Comparison of ENCODE assay signal across 9 cellular contexts in genomic region chr3:20038679-20039078, GRCh38. TPM values are rescaled to one million over a fixed set of nuclear protein-coding genes. Genes with fewer than 3 reads are reported as not detected.
DNase-seq lines count a peak whose midpoint lies in the region; ATAC-seq, FAIRE-seq and TF ChIP-seq lines count a peak whose summit lies in the region.
"Had no signal": no experiment of that assay in that cellular context is flagged by ENCODE, and none has a peak within 500 bp of the region (broad histone marks: within the 10 kb centered on the region; RNA-seq: fewer than 3 reads in every experiment).

No MANE protein-coding gene starts in this region.

- no peaks in the 10 kb centered on the region for H3K9me3 ChIP-seq in A549
- no peaks in the 10 kb centered on the region for H3K9me3 ChIP-seq in breast epithelium
- H3K9me3 ChIP-seq in naive thymus-derived CD4-positive, alpha-beta T cell (ENCODE audit: control insufficient read depth in 2 of 3, low read length in 3 of 3), result no peaks in the 10 kb centered on the region

- H3K4me2 ChIP-seq in A549, result peak overlapping the region; percentile 93; the same call in 2 of the 3 replicates

- no peak for TF ChIP-seq CTCF in A549 (IDR thresholded peaks at IDR 0.05)
- TF ChIP-seq CTCF in breast epithelium (IDR thresholded peaks at IDR 0.05), result no peak

- intact Hi-C loops in breast epithelium (cut with DNase I; ENCODE audit: low total_unique reads), result loop anchor here (5.0 kb wide), 1 partner anchor 1829 kb away; no protein-coding TSS in a partner anchor
- intact Hi-C loops in naive thymus-derived CD4-positive, alpha-beta T cell (cut with micrococcal nuclease), result loop anchor here (1.0 to 5.0 kb wide), 3 partner anchors 51 to 153 kb away; partner anchors contain the start of gene RAB5A (in 1 of the 2)

- CTCF ChIA-PET in A549 (lab: Yijun Ruan, JAX), result interaction anchor here (1.0 kb wide), 1 partner anchor 146 kb away, joined by 4 read pairs; no protein-coding TSS in a partner anchor
- CTCF ChIA-PET in naive thymus-derived CD4-positive, alpha-beta T cell (lab: Charles Lee), result no interaction called here

- no peak overlapping the region for H3K27ac ChIP-seq in A549
- H3K27ac ChIP-seq in breast epithelium, result peak overlapping the region; percentile 4 to 94
- peak overlapping the region; percentile 79 for H3K27ac ChIP-seq in naive thymus-derived CD4-positive, alpha-beta T cell (ENCODE audit: low read depth, low read length)

- H3K4me1 ChIP-seq in A549 (peaks cover 23% of the 10 kb centered on the region), breast epithelium (peaks cover 0 to 6% of the 10 kb centered on the region in 2 donors)
- peaks cover 31 to 32% of the 10 kb centered on the region in 2 donors for H3K4me1 ChIP-seq in naive thymus-derived CD4-positive, alpha-beta T cell (ENCODE audit: control insufficient read depth in 2 of 2, insufficient read depth in 2 of 2, low read length in 2 of 2)

- TF ChIP-seq EP300 in A549 (IDR thresholded peaks at IDR 0.05), result no peak

- H3K36me3 Mint-ChIP-seq in IgD-negative memory B cell, result no peaks in the 10 kb centered on the region
- H3K36me3 Mint-ChIP-seq in naive thymus-derived CD4-positive, alpha-beta T cell, result peaks cover 0 to 12% (median 0%) of the 10 kb centered on the region in 5 donors

- peaks cover 22 to 31% (median 26%) of the 10 kb centered on the region in 3 donors for H3K4me1 Mint-ChIP-seq in IgD-negative memory B cell
- H3K4me1 Mint-ChIP-seq in naive thymus-derived CD4-positive, alpha-beta T cell, result peaks cover 29 to 49% (median 44%) of the 10 kb centered on the region in 7 donors

- no peak for TF ChIP-seq RAD21 in A549 (conservative IDR thresholded peaks at IDR 0.05 in 1 of 2, IDR thresholded peaks at IDR 0.05 in 1 of 2)

- peak overlapping the region; percentile 85 to 97 (median 90) for H3K4me3 Mint-ChIP-seq in IgD-negative memory B cell
- H3K4me3 Mint-ChIP-seq in naive thymus-derived CD4-positive, alpha-beta T cell, result peak overlapping the region; percentile 84 to 100 (median 94)

- WGBS in A549 (ENCODE audit: missing lambda C conversion rate), result 90% methylated on average over 6 of the region's 6 CpGs

- no peaks in the 10 kb centered on the region for H3K27me3 ChIP-seq in breast epithelium
- no peaks in the 10 kb centered on the region for H3K27me3 ChIP-seq in naive thymus-derived CD4-positive, alpha-beta T cell (ENCODE audit: control insufficient read depth in 2 of 2, insufficient read depth in 2 of 2, low read length in 2 of 2)

- TF ChIP-seq POLR2A in A549 (IDR thresholded peaks at IDR 0.05; ENCODE audit: low read length) (no peak), breast epithelium (IDR thresholded peaks at IDR 0.05) (no peak)

- H3K36me3 ChIP-seq in breast epithelium, result no peaks in the 10 kb centered on the region
- peaks cover 0 to 6% (median 0%) of the 10 kb centered on the region in 3 experiments for H3K36me3 ChIP-seq in naive thymus-derived CD4-positive, alpha-beta T cell (ENCODE audit: control insufficient read depth in 2 of 3, insufficient read depth in 3 of 3, low read length in 3 of 3)

- DNase-seq in A549 (ENCODE audit: low read depth in 1 of 2, low spot score in 1 of 2) (no peak), breast epithelium (ENCODE audit: low spot score in 2 of 2) (no peak), NCI-H1092 (lab: John Stamatoyannopoulos, UW) (no peak), EL (no peak)
- DNase-seq in naive thymus-derived CD4-positive, alpha-beta T cell, result peak in 1 of 9 donors; percentile 10
- DNase-seq: stimulated activated CD4-positive, alpha-beta T cell treated with anti-CD3 and anti-CD28 coated beads, Interleukin-4, amount 100 ng/mL, for 1 hour had no signal

- H3K27me3 Mint-ChIP-seq in IgD-negative memory B cell, result no peaks in the 10 kb centered on the region
- H3K27me3 Mint-ChIP-seq in naive thymus-derived CD4-positive, alpha-beta T cell, result no peaks in the 10 kb centered on the region

- POLR2A ChIA-PET in A549 (lab: Yijun Ruan, JAX), result no interaction called here
- POLR2A ChIA-PET in naive thymus-derived CD4-positive, alpha-beta T cell (lab: Charles Lee), result no interaction called here

- ATAC-seq in A549 (no peak), HG03045 (IDR thresholded peaks at IDR 0.05; ENCODE audit: unreplicated experiment) (no peak), GM19023 (IDR thresholded peaks at IDR 0.05; ENCODE audit: unreplicated experiment) (no peak)
- no peak for ATAC-seq in naive thymus-derived CD4-positive, alpha-beta T cell

- H3K9me3 Mint-ChIP-seq in IgD-negative memory B cell, result no peaks in the 10 kb centered on the region
- H3K9me3 Mint-ChIP-seq in naive thymus-derived CD4-positive, alpha-beta T cell, result peaks cover 0 to 1% (median 0%) of the 10 kb centered on the region in 11 donors

- FAIRE-seq in A549 (lab: Jason Lieb, UNC), result no peak

- peak overlapping the region; percentile 76 to 98 (median 88) for H3K27ac Mint-ChIP-seq in IgD-negative memory B cell
- peak overlapping the region; percentile 90 to 97 (median 94) for H3K27ac Mint-ChIP-seq in naive thymus-derived CD4-positive, alpha-beta T cell

- no peak overlapping the region for H3K4me3 ChIP-seq in A549
- H3K4me3 ChIP-seq in breast epithelium, result peak overlapping the region; percentile 88 to 92 (median 89)
- peak overlapping the region; percentile 70 for H3K4me3 ChIP-seq in naive thymus-derived CD4-positive, alpha-beta T cell (ENCODE audit: low read length)

TF ChIP-seq in A549, 52 proteins besides CTCF, POLR2A, EP300 and RAD21 (continues in another document):
- TF ChIP-seq ELK1 (IDR thresholded peaks at IDR 0.05; ENCODE audit: low read depth, low read length), result no peak
- TF ChIP-seq FOXS1 (CRISPR knock-in tag; IDR thresholded peaks at IDR 0.05), result no peak
- no peak for TF ChIP-seq RARB (CRISPR knock-in tag; IDR thresholded peaks at IDR 0.05)
- TF ChIP-seq USF2 (IDR thresholded peaks at IDR 0.05), result no peak
- TF ChIP-seq ZFP36 (IDR thresholded peaks at IDR 0.05; ENCODE audit: borderline replicate concordance, partially characterized antibody), result no peak
- TF ChIP-seq MAZ (IDR thresholded peaks at IDR 0.05; ENCODE audit: borderline replicate concordance, low read depth, low read length), result no peak
- no peak for TF ChIP-seq CBX8 (IDR thresholded peaks at IDR 0.05)
- TF ChIP-seq HMGXB4 (CRISPR knock-in tag; IDR thresholded peaks at IDR 0.05; ENCODE audit: borderline replicate concordance), result no peak
- TF ChIP-seq ESRRA (IDR thresholded peaks at IDR 0.05; ENCODE audit: borderline replicate concordance, low read length), result no peak
- TF ChIP-seq EHF (CRISPR knock-in tag; IDR thresholded peaks at IDR 0.05), result no peak
- TF ChIP-seq HOXB5 (CRISPR knock-in tag; IDR thresholded peaks at IDR 0.05), result no peak
- no peak for TF ChIP-seq KDM1A (IDR thresholded peaks at IDR 0.05; ENCODE audit: low read depth)
- no peak for TF ChIP-seq MYC (IDR thresholded peaks at IDR 0.05; ENCODE audit: borderline replicate concordance, low read length)
- TF ChIP-seq ZNF302 (CRISPR knock-in tag; IDR thresholded peaks at IDR 0.05), result no peak

RNA-seq across cellular contexts. Expression of gene KAT2B, which starts 1.6 kb away (rescaled TPM):
- 9.8 and 11.9 TPM in 2 replicates for polyA plus RNA-seq in A549 (2011; rRNA removed)
- 2.7 and 3.1 TPM in 2 replicates for polyA plus RNA-seq in A549 (2012; cell fraction: cytosol; rRNA removed)
- polyA plus RNA-seq in A549 (2012; cell fraction: nucleus; rRNA removed), result 1.0 and 1.8 TPM in 2 replicates
- 7.1 to 7.4 TPM (median 7.2 TPM) in 3 replicates for polyA plus RNA-seq in A549 (2017; fragmentation: RNase III; extraction: RNeasy Plus Mini Kit Qiagen cat#74134 plus additional on column Dnase treatment)
- polyA minus RNA-seq in A549 (2011; rRNA and poly(A)+ RNA removed), result 4.0 and 4.5 TPM in 2 replicates
- polyA plus RNA-seq in IgD-negative memory B cell, result 4.8 TPM
- total RNA-seq in breast epithelium, result 10 to 100 TPM; 22.6 to 34.7 (median 34.0) TPM
- 100 to 1,000 TPM in 1 of 5 experiments, 10 to 100 TPM in 4; 58.5 to 127 (median 62.5) TPM for total RNA-seq in naive thymus-derived CD4-positive, alpha-beta T cell
- 1 to 10 TPM; 1.7 to 2.4 TPM for polyA plus RNA-seq in naive thymus-derived CD4-positive, alpha-beta T cell

RNA-seq across cellular contexts. Expression of gene PP2D1, which starts 26.6 kb away (rescaled TPM):
- polyA plus RNA-seq in A549 (2011; rRNA removed) (not detected in 2 replicates), A549 (2017; fragmentation: RNase III; extraction: RNeasy Plus Mini Kit Qiagen cat#74134 plus additional on column Dnase treatment) (not detected in 3 replicates), IgD-negative memory B cell (0.64 TPM)
- not detected in 2 replicates for polyA plus RNA-seq in A549 (2012; cell fraction: cytosol; rRNA removed)
- polyA plus RNA-seq in A549 (2012; cell fraction: nucleus; rRNA removed), result not detected in 2 replicates
- polyA minus RNA-seq in A549 (2011; rRNA and poly(A)+ RNA removed), result not detected in 2 replicates
- total RNA-seq in breast epithelium, result not detected
- total RNA-seq in naive thymus-derived CD4-positive, alpha-beta T cell, result not detected
- under 1 TPM; 0.29 to 0.60 TPM for polyA plus RNA-seq in naive thymus-derived CD4-positive, alpha-beta T cell

Comparison
In these comparisons a context has a peak if more than half of its experiments do, and no peak if none do; other contexts are left out.
1. H3K27ac ChIP-seq: peak in breast epithelium (2 of 2) and naive thymus-derived CD4-positive, alpha-beta T cell (single experiment); none in A549 (0 of 2).